21 cellular contexts compared by ENCODE assay signal in the genomic region with DNA sequence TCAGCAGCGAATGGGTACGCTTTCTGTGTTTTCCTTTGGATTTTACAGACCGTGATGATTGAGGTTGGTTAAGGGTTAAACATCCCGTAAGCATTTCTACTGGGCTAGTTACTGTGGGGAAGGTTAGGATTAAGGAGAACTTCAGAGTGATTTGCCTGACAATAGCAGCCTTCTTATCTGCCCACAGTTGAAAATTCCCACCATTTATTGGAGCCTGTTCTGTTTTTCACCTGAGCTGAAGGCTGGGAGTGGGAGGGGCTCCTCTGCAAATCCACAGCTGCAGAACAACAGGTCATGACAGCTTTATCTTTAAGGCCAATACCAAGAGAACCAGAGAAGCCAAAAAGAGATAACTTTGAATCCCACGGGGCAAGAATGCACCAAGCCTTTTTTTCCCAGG.
"Had no signal": no experiment of that assay in that cellular context is flagged by ENCODE, and none has a peak within 500 bp of the region (broad histone marks: within the 10 kb centered on the region; RNA-seq: fewer than 3 reads in every experiment).

No MANE protein-coding gene starts in this region.

- H3K36me3 ChIP-seq: heart left ventricle, lower lobe of right lung, prostate gland, right atrium auricular region, thyroid gland had no signal

- H3K36me3 Mint-ChIP-seq: activated CD4-positive, alpha-beta memory T cell treated with anti-CD3 and anti-CD28 coated beads for 36 hours; activated naive CD4-positive, alpha-beta T cell treated with anti-CD3 and anti-CD28 coated beads, Interleukin-2, amount 10 ng/mL, durations not matched to agents 7 days and 5 days had no signal

- H3K4me3 ChIP-seq: coronary artery, heart left ventricle, lower lobe of right lung, prostate gland, right atrium auricular region, thyroid gland had no signal

- H3K9me3 ChIP-seq: heart left ventricle, lower lobe of right lung, prostate gland, right atrium auricular region, thyroid gland had no signal

- H3K27me3 ChIP-seq: right atrium auricular region, thyroid gland had no signal

- H3K27ac Mint-ChIP-seq: activated B cell treated with CpG ODN at 0.5 μM for 24 hours; activated CD4-positive, alpha-beta memory T cell treated with anti-CD3 and anti-CD28 coated beads for 36 hours; activated naive CD4-positive, alpha-beta T cell treated with anti-CD3 and anti-CD28 coated beads, Interleukin-2, amount 10 ng/mL, durations not matched to agents 7 days and 5 days; naive B cell had no signal

- DNase-seq: activated B cell treated with CpG ODN at 0.5 μM for 24 hours; activated CD4-positive, alpha-beta memory T cell treated with anti-CD3 and anti-CD28 coated beads for 36 hours; activated CD4-positive, alpha-beta T cell treated with anti-CD3 and anti-CD28 coated beads for 4 hours; activated effector memory CD4-positive, alpha-beta T cell treated with anti-CD3 and anti-CD28 coated beads, Interleukin-2, amount 50 U/mL, for 16 hours; activated naive CD4-positive, alpha-beta T cell treated with anti-CD3 and anti-CD28 coated beads, Interleukin-2, amount 10 ng/mL, durations not matched to agents 7 days and 5 days; amygdala; cerebellar nuclear complex; heart left ventricle; kidney; lower lobe of right lung; naive B cell; occipital lobe; stimulated activated CD4-positive, alpha-beta T cell treated with anti-CD3 and anti-CD28 coated beads, Interleukin-12 subunit alpha, Interleukin-12 subunit beta, amount 100 ng/mL, for 4 hours; stimulated activated CD4-positive, alpha-beta T cell treated with anti-CD3 and anti-CD28 coated beads, Interleukin-4, amount 100 ng/mL, for 4 hours; stimulated activated naive CD8-positive, alpha-beta T cell treated with anti-CD3 and anti-CD28 coated beads, Interleukin-15, Interleukin-2, amounts not matched to agents 100 U/mL and 50 U/mL, for 24 hours; T-helper 1 cell; thyroid gland had no signal

- H3K27ac ChIP-seq: coronary artery, heart left ventricle, lower lobe of right lung, prostate gland, right atrium auricular region, thyroid gland had no signal

- H3K4me1 Mint-ChIP-seq: activated B cell treated with CpG ODN at 0.5 μM for 24 hours; activated naive CD4-positive, alpha-beta T cell treated with anti-CD3 and anti-CD28 coated beads, Interleukin-2, amount 10 ng/mL, durations not matched to agents 7 days and 5 days had no signal

- ATAC-seq: heart left ventricle; left lobe of liver; lower lobe of right lung; stimulated activated naive CD8-positive, alpha-beta T cell treated with anti-CD3 and anti-CD28 coated beads, Interleukin-15, Interleukin-2, amounts not matched to agents 100 U/mL and 50 U/mL, for 24 hours had no signal

- H3K4me1 ChIP-seq: heart left ventricle, lower lobe of right lung, prostate gland, right atrium auricular region, thyroid gland had no signal

- H3K9me3 Mint-ChIP-seq: activated B cell treated with CpG ODN at 0.5 μM for 24 hours; activated CD4-positive, alpha-beta memory T cell treated with anti-CD3 and anti-CD28 coated beads for 36 hours; activated naive CD4-positive, alpha-beta T cell treated with anti-CD3 and anti-CD28 coated beads, Interleukin-2, amount 10 ng/mL, durations not matched to agents 7 days and 5 days had no signal

- H3K4me3 Mint-ChIP-seq: activated B cell treated with CpG ODN at 0.5 μM for 24 hours; activated CD4-positive, alpha-beta memory T cell treated with anti-CD3 and anti-CD28 coated beads for 36 hours; activated naive CD4-positive, alpha-beta T cell treated with anti-CD3 and anti-CD28 coated beads, Interleukin-2, amount 10 ng/mL, durations not matched to agents 7 days and 5 days; naive B cell had no signal
